In the genomic region with DNA sequence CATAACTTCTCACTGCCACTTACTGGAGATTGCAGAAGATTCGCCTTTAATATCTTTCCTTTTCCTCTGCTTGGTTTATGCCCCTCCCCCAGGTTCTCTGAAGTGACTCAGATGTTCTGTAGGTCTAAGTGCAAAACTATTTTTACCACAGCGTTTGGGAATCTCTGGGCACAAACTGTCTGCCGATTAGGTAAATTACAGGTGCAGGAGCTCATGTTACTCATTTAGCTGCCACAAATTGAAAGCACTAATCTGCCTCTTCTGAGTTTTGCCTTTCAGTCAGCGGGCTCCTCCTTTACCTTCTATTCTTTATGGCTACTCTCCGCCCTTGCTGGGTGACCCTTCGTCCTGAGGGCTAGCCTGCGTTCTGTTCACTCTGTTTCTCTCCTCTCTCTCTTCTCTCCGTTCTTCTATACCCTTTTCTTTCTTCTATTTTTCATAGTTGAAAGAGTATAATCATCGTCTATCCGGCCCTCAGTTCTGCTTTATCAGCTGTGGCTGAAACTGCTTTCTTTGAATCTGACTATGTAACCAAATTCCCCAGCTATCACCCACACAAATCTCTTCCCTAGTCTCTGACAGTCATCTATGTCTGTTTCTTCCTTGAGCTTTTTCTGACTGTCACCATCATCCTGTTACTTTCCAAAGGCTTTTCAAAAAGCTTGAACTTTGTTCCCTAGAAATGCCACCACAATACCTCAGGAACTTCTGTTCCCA, we compare ENCODE assay signal across 8 cellular contexts. TPM values are rescaled to one million over a fixed set of nuclear protein-coding genes. Genes with fewer than 3 reads are reported as not detected.
DNase-seq lines count a peak whose midpoint lies in the region; ATAC-seq and TF ChIP-seq lines count a peak whose summit lies in the region.

No MANE protein-coding gene starts in this region.

- no peak overlapping the region for H3K27ac Mint-ChIP-seq in CD8-positive, alpha-beta memory T cell
- no peak overlapping the region for H3K27ac Mint-ChIP-seq in natural killer cell

- no peaks in the 10 kb centered on the region for H3K4me1 ChIP-seq in hepatocyte (ENCODE audit: insufficient read depth)
- no peaks in the 10 kb centered on the region for H3K4me1 ChIP-seq in CD8-positive, alpha-beta memory T cell (ENCODE audit: insufficient read depth, low read length)

- no peaks in the 10 kb centered on the region for H3K79me2 ChIP-seq in hepatocyte

- peak overlapping the region; percentile 67 for H3K27ac ChIP-seq in hepatocyte
- no peak overlapping the region for H3K27ac ChIP-seq in CD8-positive, alpha-beta memory T cell (ENCODE audit: low read depth, low read length)

- peak overlapping the region; percentile 57 for H2AFZ ChIP-seq in hepatocyte

- DNase-seq in NCI-H69 (lab: John Stamatoyannopoulos, UW) = peak; percentile 84
- peak; percentile 64 for DNase-seq in hepatocyte (ENCODE audit: low spot score)
- no peak for DNase-seq in NK-92 treated with Interleukin-12 subunit alpha and Interleukin-12 subunit beta, amount 100 ng/mL, for 24 hours (lab: John Stamatoyannopoulos, UW)
- DNase-seq in CD8-positive, alpha-beta memory T cell = no peak
- no peak for DNase-seq in NCI-H345 (lab: John Stamatoyannopoulos, UW)
- DNase-seq in natural killer cell = no peak

- H3K4me2 ChIP-seq in hepatocyte = peak overlapping the region; percentile 68

- no peaks in the 10 kb centered on the region for H3K4me1 Mint-ChIP-seq in CD8-positive, alpha-beta memory T cell
- H3K4me1 Mint-ChIP-seq in natural killer cell = no peaks in the 10 kb centered on the region

- no peak overlapping the region for H3K4me3 Mint-ChIP-seq in CD8-positive, alpha-beta memory T cell
- H3K4me3 Mint-ChIP-seq in natural killer cell = no peak overlapping the region

- peaks cover 0 to 14% (median 8%) of the 10 kb centered on the region in 5 donors for H3K9me3 Mint-ChIP-seq in CD8-positive, alpha-beta memory T cell
- H3K9me3 Mint-ChIP-seq in natural killer cell = peaks cover 4 to 10% of the 10 kb centered on the region in 2 donors

- POLR2A ChIA-PET in CD8-positive, alpha-beta memory T cell (lab: Charles Lee) = no interaction called here

- no peak overlapping the region for H3K4me3 ChIP-seq in hepatocyte
- H3K4me3 ChIP-seq in CD8-positive, alpha-beta memory T cell (ENCODE audit: low read length) = no peak overlapping the region

- no peaks in the 10 kb centered on the region for H3K36me3 ChIP-seq in hepatocyte (replicated peaks; ENCODE audit: insufficient read depth, low read depth)
- no peaks in the 10 kb centered on the region for H3K36me3 ChIP-seq in CD8-positive, alpha-beta memory T cell (ENCODE audit: insufficient read depth, low read length)

- peak; percentile 91 for ATAC-seq in GM18873 (IDR thresholded peaks at IDR 0.05; ENCODE audit: low FRiP score, unreplicated experiment)
- peak; percentile 85 for ATAC-seq in HG02885 (IDR thresholded peaks at IDR 0.05; ENCODE audit: poor library complexity, unreplicated experiment)
- ATAC-seq in natural killer cell = no peak

- WGBS in hepatocyte (ENCODE audit: low lambda C conversion rate, missing lambda C conversion rate) = 35% methylated on average over 10 of the region's 10 CpGs

- no peaks in the 10 kb centered on the region for H3K9me2 ChIP-seq in hepatocyte (replicated peaks; ENCODE audit: insufficient read depth)

- H3K36me3 Mint-ChIP-seq in CD8-positive, alpha-beta memory T cell = no peaks in the 10 kb centered on the region
- peaks cover 9% of the 10 kb centered on the region for H3K36me3 Mint-ChIP-seq in natural killer cell

- H3K9me3 ChIP-seq in hepatocyte (ENCODE audit: low read depth) = no peaks in the 10 kb centered on the region
- H3K9me3 ChIP-seq in CD8-positive, alpha-beta memory T cell (ENCODE audit: low read length) = no peaks in the 10 kb centered on the region

- H3K27me3 Mint-ChIP-seq in CD8-positive, alpha-beta memory T cell = peaks cover 3 to 13% of the 10 kb centered on the region in 2 donors
- H3K27me3 Mint-ChIP-seq in natural killer cell (ENCODE audit: low read depth in 2 of 2) = peaks cover 9 to 12% of the 10 kb centered on the region in 2 donors

- peaks cover 18% of the 10 kb centered on the region for H3K27me3 ChIP-seq in hepatocyte
- no peaks in the 10 kb centered on the region for H3K27me3 ChIP-seq in CD8-positive, alpha-beta memory T cell (ENCODE audit: insufficient read depth, low read length, poor library complexity, severe bottlenecking)

- CTCF ChIA-PET in CD8-positive, alpha-beta memory T cell (lab: Charles Lee) = no interaction called here

- TF ChIP-seq CTCF in hepatocyte (IDR thresholded peaks at IDR 0.05; ENCODE audit: poor library complexity) = no peak
- no peak for TF ChIP-seq CTCF in natural killer cell (IDR thresholded peaks at IDR 0.05)

- intact Hi-C loops in natural killer cell (cut with micrococcal nuclease) = no loop called here

- no peaks in the 10 kb centered on the region for H4K20me1 ChIP-seq in hepatocyte (ENCODE audit: insufficient read depth, poor library complexity, severe bottlenecking)

RNA-seq across cellular contexts. Expression of gene MYF6, which starts 4.4 kb away (rescaled TPM):
- 0.30 TPM in 1 of 2 replicates, not detected in the other for total RNA-seq in hepatocyte
- not detected in 2 replicates for polyA plus RNA-seq in hepatocyte
- total RNA-seq in CD8-positive, alpha-beta memory T cell = not detected
- polyA plus RNA-seq in CD8-positive, alpha-beta memory T cell = not detected
- total RNA-seq in natural killer cell = not detected

RNA-seq across cellular contexts. Expression of gene MYF5, which starts 13.7 kb away (rescaled TPM):
- total RNA-seq in hepatocyte (not detected in 2 replicates), natural killer cell (not detected)
- not detected in 2 replicates for polyA plus RNA-seq in hepatocyte
- not detected for total RNA-seq in CD8-positive, alpha-beta memory T cell
- polyA plus RNA-seq in CD8-positive, alpha-beta memory T cell = not detected

Comparison
In these comparisons a context has a peak if more than half of its experiments do, and no peak if none do; other contexts are left out.
1. ATAC-seq: peak in GM18873 (single experiment) and HG02885 (single experiment); none in natural killer cell (0 of 3).
2. DNase-seq: peak in NCI-H69 (single experiment) and hepatocyte (single experiment); none in NK-92 treated with Interleukin-12 subunit alpha and Interleukin-12 subunit beta, amount 100 ng/mL, for 24 hours (single experiment), CD8-positive, alpha-beta memory T cell (0 of 5), NCI-H345 (single experiment) and natural killer cell (single experiment).